Comparison of ENCODE assay signal across 20 cellular contexts in the genomic region with DNA sequence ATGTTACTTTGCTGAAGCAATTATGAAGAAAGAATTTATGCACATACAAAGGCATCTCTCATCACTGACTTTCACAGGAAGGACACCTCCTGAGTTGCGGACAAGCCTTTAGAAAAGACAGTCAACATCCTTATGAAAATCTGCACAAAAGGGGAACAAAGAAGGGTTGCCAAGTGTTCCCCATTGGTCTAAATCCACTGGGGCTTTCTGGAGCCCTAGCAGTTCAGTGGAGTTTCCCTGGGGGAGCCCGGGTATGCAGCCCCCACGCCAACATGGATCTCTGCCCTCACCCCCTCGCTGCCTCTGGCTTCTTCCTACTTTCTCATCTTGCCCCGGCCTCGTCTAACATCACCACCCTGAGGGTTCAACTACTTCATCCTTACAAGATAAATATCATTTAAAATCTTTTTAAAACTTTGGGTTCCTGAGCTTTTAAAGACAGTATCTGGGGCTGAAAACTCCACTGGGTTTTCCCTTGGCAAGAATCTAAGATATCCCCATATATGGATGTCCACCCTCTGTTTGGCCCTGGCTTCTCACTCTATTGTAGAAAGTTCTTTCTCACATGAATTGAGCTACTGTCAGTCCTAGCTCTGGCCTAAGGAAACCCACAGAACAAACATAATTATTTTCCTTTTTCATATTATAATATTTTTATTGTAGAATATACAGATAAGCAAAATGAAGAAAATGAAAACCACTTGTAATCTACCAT.
A peak's percentile ranks its signal among the peaks of the same experiment; 100 is the strongest.
DNase-seq lines count a peak whose midpoint lies in the region; ATAC-seq and TF ChIP-seq lines count a peak whose summit lies in the region.
"Had no signal": no experiment of that assay in that cellular context is flagged by ENCODE, and none has a peak within 500 bp of the region (broad histone marks: within the 10 kb centered on the region; RNA-seq: fewer than 3 reads in every experiment).

No MANE protein-coding gene starts in this region.

- no peaks in the 10 kb centered on the region for H3K36me3 ChIP-seq in A673 (ENCODE audit: insufficient read depth, low read length, poor library complexity, severe bottlenecking)
- H3K36me3 ChIP-seq: SJSA1 had no signal

- no peaks in the 10 kb centered on the region for H3K27me3 Mint-ChIP-seq in nephron (ENCODE audit: low read depth)
- H3K27me3 Mint-ChIP-seq in activated T-cell treated with anti-CD3 and anti-CD28 coated beads, Interleukin-2, amount 50 U/mL, for 4 hours (ENCODE audit: low read depth) = peaks cover 3% of the 10 kb centered on the region
- H3K27me3 Mint-ChIP-seq: CD4-positive, alpha-beta T cell had no signal

- peak overlapping the region in 2 of 3 experiments; percentile 34 to 64 for H3K27ac Mint-ChIP-seq in nephron
- H3K27ac Mint-ChIP-seq: CD4-positive, alpha-beta T cell had no signal

- TF ChIP-seq CTCF in A673 (conservative IDR thresholded peaks at IDR 0.05; ENCODE audit: low read depth, low read length) = no peak
- no peak for TF ChIP-seq CTCF in nephron (IDR thresholded peaks at IDR 0.05; ENCODE audit: unreplicated experiment in 3 of 3)

- intact Hi-C loops in A673 (cut with micrococcal nuclease; ENCODE audit: unreplicated experiment) = no loop called here

- H3K27ac ChIP-seq in A673 (ENCODE audit: low read depth, low read length, poor library complexity, severe bottlenecking) = peak overlapping the region; percentile 90
- H3K27ac ChIP-seq: A549, SJSA1 had no signal

- H3K36me3 Mint-ChIP-seq in nephron (ENCODE audit: low read depth) = no peaks in the 10 kb centered on the region
- no peaks in the 10 kb centered on the region for H3K36me3 Mint-ChIP-seq in activated T-cell treated with anti-CD3 and anti-CD28 coated beads, Interleukin-2, amount 50 U/mL, for 4 hours (ENCODE audit: insufficient read depth)

- no peaks in the 10 kb centered on the region for H3K27me3 ChIP-seq in A673 (replicated peaks; ENCODE audit: insufficient read depth, low read depth, low read length, poor library complexity)
- H3K27me3 ChIP-seq: SJSA1 had no signal

- peak; percentile 86 for ATAC-seq in HG02610 (IDR thresholded peaks at IDR 0.05; ENCODE audit: unreplicated experiment)
- no peak for ATAC-seq in activated T-cell treated with anti-CD3 and anti-CD28 coated beads, Interleukin-2, amount 50 U/mL, for 4 hours
- ATAC-seq: A549, PC-3 had no signal

- no peaks in the 10 kb centered on the region for H3K9me3 ChIP-seq in A673 (ENCODE audit: low read depth, low read length, poor library complexity, severe bottlenecking)
- H3K9me3 ChIP-seq: A549, SJSA1 had no signal

- BruUV-seq in A673 (replicated peaks; lab: Mats Ljungman, UMichigan) = no TSS peak

- DNase-seq in A673 (ENCODE audit: low spot score) (peak; percentile 95), NCI-H146 treated with DMSO at 0.1 percent for 48 hours (lab: John Stamatoyannopoulos, UW; ENCODE audit: unreplicated experiment) (peak; percentile 63), NCI-H82 (lab: John Stamatoyannopoulos, UW) (no peak), cortex of kidney (lab: John Stamatoyannopoulos, UW) (no peak)
- DNase-seq in activated T-cell treated with anti-CD3 and anti-CD28 coated beads, Interleukin-2, amount 50 U/mL, for 4 hours = no peak
- DNase-seq: CD4-positive, alpha-beta T cell; DMS79 treated with DMSO at 0.1 percent for 48 hours; GOT3; IMR-90; Kasumi-1; MV-4-11; NCI-H1436; NCI-H2081 treated with DMSO at 0.1 percent for 48 hours; NCI-H526; NK-92 treated with Interleukin-12 subunit alpha and Interleukin-12 subunit beta, amount 100 ng/mL, for 24 hours; PC-3 had no signal

- POLR2A ChIA-PET in A673 (lab: Charles Lee; ENCODE audit: low non-redundant PET) = interaction anchor here (0.7 kb wide), 1 partner anchor 16 kb away, joined by 3 read pairs; no protein-coding TSS in a partner anchor

- CTCF ChIA-PET in A673 (lab: Charles Lee) = no interaction called here

- H3K4me1 Mint-ChIP-seq in nephron = peaks cover 16% of the 10 kb centered on the region
- H3K4me1 Mint-ChIP-seq in activated T-cell treated with anti-CD3 and anti-CD28 coated beads, Interleukin-2, amount 50 U/mL, for 4 hours (ENCODE audit: low read depth) = no peaks in the 10 kb centered on the region

- H3K4me1 ChIP-seq in A673 (ENCODE audit: insufficient read depth, low read length, poor library complexity, severe bottlenecking) = peaks cover 54% of the 10 kb centered on the region
- H3K4me1 ChIP-seq: A549, SJSA1 had no signal

- H3K4me3 ChIP-seq in A673 (ENCODE audit: low read depth, low read length, poor library complexity, severe bottlenecking) = no peak overlapping the region
- H3K4me3 ChIP-seq: A549, SJSA1 had no signal

- no peaks in the 10 kb centered on the region for H3K9me3 Mint-ChIP-seq in nephron
- H3K9me3 Mint-ChIP-seq in activated T-cell treated with anti-CD3 and anti-CD28 coated beads, Interleukin-2, amount 50 U/mL, for 4 hours = no peaks in the 10 kb centered on the region
- H3K9me3 Mint-ChIP-seq: CD4-positive, alpha-beta T cell had no signal

- no peak overlapping the region for H3K4me3 Mint-ChIP-seq in nephron
- no peak overlapping the region for H3K4me3 Mint-ChIP-seq in activated T-cell treated with anti-CD3 and anti-CD28 coated beads, Interleukin-2, amount 50 U/mL, for 4 hours
- H3K4me3 Mint-ChIP-seq: CD4-positive, alpha-beta T cell had no signal

Comparison
In these comparisons a context has a peak if more than half of its experiments do, and no peak if none do; other contexts are left out.
1. DNase-seq: peak in A673 (single experiment) and NCI-H146 treated with DMSO at 0.1 percent for 48 hours (single experiment); none in NCI-H82 (single experiment), cortex of kidney (single experiment) and activated T-cell treated with anti-CD3 and anti-CD28 coated beads, Interleukin-2, amount 50 U/mL, for 4 hours (single experiment).